In the genomic region with DNA sequence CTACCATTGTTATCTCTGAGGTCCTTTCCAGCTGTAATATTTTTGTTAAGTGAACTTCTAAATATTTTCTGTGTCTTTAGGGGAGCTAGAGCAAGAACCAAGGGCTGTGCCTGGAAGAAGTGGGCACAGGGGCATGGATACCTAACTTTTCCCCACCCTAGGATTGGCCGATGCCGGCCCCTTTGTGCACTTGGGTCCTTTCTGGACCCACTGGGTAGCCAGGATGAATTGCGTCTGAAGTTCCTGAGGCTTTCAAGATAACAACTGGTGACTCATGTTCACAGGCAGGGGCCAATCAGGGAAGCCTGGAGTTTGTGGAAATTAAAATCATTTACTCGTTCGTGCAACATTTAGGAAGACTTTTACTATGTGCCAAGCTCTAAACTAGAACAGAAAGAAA, we compare ENCODE assay signal across 8 cellular contexts. TPM values are rescaled to one million over a fixed set of nuclear protein-coding genes. Genes with fewer than 3 reads are reported as not detected.
A peak's percentile ranks its signal among the peaks of the same experiment; 100 is the strongest.
DNase-seq lines count a peak whose midpoint lies in the region; ATAC-seq, FAIRE-seq and TF ChIP-seq lines count a peak whose summit lies in the region.

No MANE protein-coding gene starts in this region.

- intact Hi-C loops in ascending aorta (cut with DNase I) = loop anchor here (5.0 kb wide), 2 partner anchors 237 to 677 kb away; a partner anchor contains a TSS

- no peak for TF ChIP-seq RAD21 in A549 (conservative IDR thresholded peaks at IDR 0.05 in 1 of 2, IDR thresholded peaks at IDR 0.05 in 1 of 2)

- FAIRE-seq in A549 (lab: Jason Lieb, UNC) = no peak

- H3K4me3 ChIP-seq in A549 = peak overlapping the region; percentile 69
- peak overlapping the region; percentile 72 for H3K4me3 ChIP-seq in HFF-Myc (replicated peaks; ENCODE audit: low read depth, low read length)
- H3K4me3 ChIP-seq in ascending aorta = peak overlapping the region; percentile 93 to 97
- peak overlapping the region; percentile 95 for H3K4me3 ChIP-seq in mesodermal cell (ENCODE audit: extremely low read depth, insufficient read depth, low read length, poor library complexity, severe bottlenecking)

- CTCF ChIA-PET in A549 (lab: Yijun Ruan, JAX) = interaction anchor here (0.8 to 5.5 kb wide), 7 partner anchors 10 to 375 kb away, joined by 3 to 24 read pairs (median 8); no protein-coding TSS in a partner anchor

- H3K27ac ChIP-seq in A549 (peak overlapping the region; percentile 85 to 96; a peak in 4 of 6 replicates), ascending aorta (no peak overlapping the region), mesodermal cell (ENCODE audit: low read depth, low read length, severe bottlenecking) (peak overlapping the region; percentile 49)

- no peak for TF ChIP-seq POLR2A in A549 (IDR thresholded peaks at IDR 0.05; ENCODE audit: low read length)

- H3K4me2 ChIP-seq in A549 = peak overlapping the region; percentile 91

- 63% methylated on average over 5 of the region's 5 CpGs for WGBS in A549 (ENCODE audit: missing lambda C conversion rate)
- 0 to 57% methylated on average over 1 to 5 of the region's 5 CpGs for WGBS in mesodermal cell (ENCODE audit: insufficient coverage in 2 of 2), 2 experiments

- no peaks in the 10 kb centered on the region for H3K27me3 ChIP-seq in ascending aorta

- ATAC-seq in A549 (peak in 1 of 2 experiments; percentile 31; a peak in 3 of 6 replicates), HG03469 (IDR thresholded peaks at IDR 0.05; ENCODE audit: unreplicated experiment) (no peak)

- no peak for TF ChIP-seq EP300 in A549 (IDR thresholded peaks at IDR 0.05)

- TF ChIP-seq CTCF in A549 (IDR thresholded peaks at IDR 0.05) = no peak
- TF ChIP-seq CTCF in HFF-Myc (IDR thresholded peaks at IDR 0.05; ENCODE audit: low read depth, low read length, missing control alignments) = no peak
- TF ChIP-seq CTCF in ascending aorta (IDR thresholded peaks at IDR 0.05) = no peak

- H3K9me3 ChIP-seq in A549 (no peaks in the 10 kb centered on the region), ascending aorta (no peaks in the 10 kb centered on the region), mesodermal cell (ENCODE audit: control insufficient read depth, low read length) (no peaks in the 10 kb centered on the region)

- POLR2A ChIA-PET in A549 (lab: Yijun Ruan, JAX) = no interaction called here

- DNase-seq in A549 (ENCODE audit: low read depth in 1 of 2, low spot score in 1 of 2) (peak in 1 of 2 experiments; percentile 39), HFF-Myc (ENCODE audit: extremely low read depth, low read depth) (no peak), ascending aorta (ENCODE audit: low spot score in 2 of 2) (no peak), middle frontal gyrus (ENCODE audit: extremely low spot score, low spot score) (no peak), DMS153 treated with DMSO at 0.1 percent for 48 hours (lab: John Stamatoyannopoulos, UW; ENCODE audit: unreplicated experiment) (no peak)
- no peak for DNase-seq in stimulated activated CD4-positive, alpha-beta T cell treated with anti-CD3 and anti-CD28 coated beads, Interleukin-2, amount 100 ng/mL, for 48 hours

- H3K4me1 ChIP-seq in A549 = peaks cover 15% of the 10 kb centered on the region
- peaks cover 7 to 16% of the 10 kb centered on the region in 2 donors for H3K4me1 ChIP-seq in ascending aorta
- H3K4me1 ChIP-seq in mesodermal cell (ENCODE audit: control insufficient read depth, insufficient read depth, low read length, poor library complexity, severe bottlenecking) = no peaks in the 10 kb centered on the region

- H3K36me3 ChIP-seq in ascending aorta = peaks cover 0 to 17% of the 10 kb centered on the region in 2 donors
- H3K36me3 ChIP-seq in mesodermal cell (ENCODE audit: control insufficient read depth, insufficient read depth, low read length) = peaks cover 13% of the 10 kb centered on the region

TF ChIP-seq in A549, 52 proteins besides CTCF, POLR2A, EP300 and RAD21:
- peak; percentile 90 for TF ChIP-seq RFX5 (IDR thresholded peaks at IDR 0.05)
- no peak for TF ChIP-seq NPAS2 (CRISPR knock-in tag; IDR thresholded peaks at IDR 0.05; ENCODE audit: borderline replicate concordance)
- no peak for TF ChIP-seq TP53 (CRISPR knock-in tag; IDR thresholded peaks at IDR 0.05)
- TF ChIP-seq FOSL2 (IDR thresholded peaks at IDR 0.05) = no peak
- TF ChIP-seq FOSL2 (CRISPR knock-in tag; IDR thresholded peaks at IDR 0.05) = peak; percentile 42; the same call in 1 of the 2 replicates
- no peak for TF ChIP-seq NFE2L2 (conservative IDR thresholded peaks at IDR 0.05; ENCODE audit: low read length)
- no peak for TF ChIP-seq EHF (CRISPR knock-in tag; IDR thresholded peaks at IDR 0.05)
- TF ChIP-seq ZC3H11A (IDR thresholded peaks at IDR 0.05) = no peak

RNA-seq across cellular contexts. Expression of a gene that starts 0.8 kb away (rescaled TPM):
- polyA plus RNA-seq in A549 (2011; rRNA removed) = 39.7 and 40.8 TPM in 2 replicates
- polyA plus RNA-seq in A549 (2012; cell fraction: cytosol; rRNA removed) = 41.2 and 52.6 TPM in 2 replicates
- 21.0 and 30.4 TPM in 2 replicates for polyA plus RNA-seq in A549 (2012; cell fraction: nucleus; rRNA removed)
- 37.4 to 39.4 TPM (median 37.7 TPM) in 3 replicates for polyA plus RNA-seq in A549 (2017; fragmentation: RNase III; extraction: RNeasy Plus Mini Kit Qiagen cat#74134 plus additional on column Dnase treatment)
- 14.4 and 14.6 TPM in 2 replicates for polyA minus RNA-seq in A549 (2011; rRNA and poly(A)+ RNA removed)
- total RNA-seq in ascending aorta = 1.3 TPM
- 41.1 TPM for polyA plus RNA-seq in mesodermal cell (2013, experiment 1 of 2)
- polyA plus RNA-seq in mesodermal cell (2013, experiment 2 of 2) = 39.3 TPM

RNA-seq across cellular contexts. Expression of a gene that starts 0.8 kb away (rescaled TPM):
- polyA plus RNA-seq in A549 (2011; rRNA removed) = 16.7 and 18.1 TPM in 2 replicates
- polyA plus RNA-seq in A549 (2012; cell fraction: cytosol; rRNA removed) = 16.7 and 23.8 TPM in 2 replicates
- polyA plus RNA-seq in A549 (2012; cell fraction: nucleus; rRNA removed) = 51.8 and 56.9 TPM in 2 replicates
- 13.0 to 13.3 TPM (median 13.3 TPM) in 3 replicates for polyA plus RNA-seq in A549 (2017; fragmentation: RNase III; extraction: RNeasy Plus Mini Kit Qiagen cat#74134 plus additional on column Dnase treatment)
- 46.5 and 49.5 TPM in 2 replicates for polyA minus RNA-seq in A549 (2011; rRNA and poly(A)+ RNA removed)
- total RNA-seq in ascending aorta = 17.1 TPM
- polyA plus RNA-seq in mesodermal cell (2013, experiment 1 of 2) = 25.5 TPM
- polyA plus RNA-seq in mesodermal cell (2013, experiment 2 of 2) = 19.8 TPM

Comparison
In these comparisons a context has a peak if more than half of its experiments do, and no peak if none do; other contexts are left out.
1. H3K27ac ChIP-seq: peak in A549 (2 of 2) and mesodermal cell (single experiment); none in ascending aorta (0 of 2).
2. Peak in every context shown above with its lines, with median percentiles within 50 percentile points of each other: H3K4me3 ChIP-seq.